ENCODE assay signal across 9 cellular contexts in genomic region chr11:92340839-92341238, GRCh38.
DNase-seq lines count a peak whose midpoint lies in the region; ATAC-seq and TF ChIP-seq lines count a peak whose summit lies in the region.
"Had no signal": no experiment of that assay in that cellular context is flagged by ENCODE, and none has a peak within 500 bp of the region (broad histone marks: within the 10 kb centered on the region; RNA-seq: fewer than 3 reads in every experiment).

No MANE protein-coding gene starts in this region.

- no peaks in the 10 kb centered on the region for H3K4me1 ChIP-seq in cardiac muscle cell (ENCODE audit: low read depth)
- H3K4me1 ChIP-seq in right cardiac atrium (ENCODE audit: control insufficient read depth, insufficient read depth, low read length) = no peaks in the 10 kb centered on the region

- H3K4me1 Mint-ChIP-seq in type B pancreatic cell (ENCODE audit: unreplicated experiment) = peaks cover 9% of the 10 kb centered on the region

- no peaks in the 10 kb centered on the region for H3K9me3 ChIP-seq in cardiac muscle cell (ENCODE audit: low read depth)
- H3K9me3 ChIP-seq in right cardiac atrium (ENCODE audit: control insufficient read depth, low read length) = no peaks in the 10 kb centered on the region
- H3K9me3 ChIP-seq in MG63 = no peaks in the 10 kb centered on the region

- H3K27me3 ChIP-seq in cardiac muscle cell (no peaks in the 10 kb centered on the region), right cardiac atrium (ENCODE audit: control insufficient read depth, insufficient read depth) (no peaks in the 10 kb centered on the region), MG63 (no peaks in the 10 kb centered on the region)

- no peak overlapping the region for H3K4me3 Mint-ChIP-seq in type B pancreatic cell

- H3K27ac ChIP-seq in cardiac muscle cell = no peak overlapping the region
- H3K27ac ChIP-seq in right cardiac atrium (ENCODE audit: low read length) = no peak overlapping the region

- peaks cover 4% of the 10 kb centered on the region for H3K27me3 Mint-ChIP-seq in type B pancreatic cell

- WGBS in right cardiac atrium = 85% methylated on average over 6 of the region's 6 CpGs

- H3K4me3 ChIP-seq in cardiac muscle cell (no peak overlapping the region), right cardiac atrium (ENCODE audit: low read length) (no peak overlapping the region), MG63 (no peak overlapping the region), epithelial cell of esophagus (ENCODE audit: low read length) (no peak overlapping the region)

- H3K36me3 Mint-ChIP-seq in type B pancreatic cell = peaks cover 7% of the 10 kb centered on the region

- DNase-seq in cardiac muscle cell (ENCODE audit: low read depth in 1 of 2, low spot score in 1 of 2) = peak in 1 of 2 donors; percentile 6
- no peak for DNase-seq in right cardiac atrium
- peak; percentile 1 for DNase-seq in MG63
- peak; percentile 50 for DNase-seq in epithelial cell of esophagus (ENCODE audit: low read depth)
- DNase-seq in type B pancreatic cell (ENCODE audit: extremely low spot score, unreplicated experiment) = no peak
- no peak for DNase-seq in NCI-H1417 treated with DMSO at 0.1 percent for 48 hours (lab: John Stamatoyannopoulos, UW)
- no peak for DNase-seq in activated T-cell treated with anti-CD3 and anti-CD28 coated beads, Interleukin-2, amount 50 U/mL, for 1 hour
- DNase-seq: NCI-H345 had no signal

- no peaks in the 10 kb centered on the region for H3K9me3 Mint-ChIP-seq in type B pancreatic cell

- TF ChIP-seq CTCF in cardiac muscle cell (IDR thresholded peaks at IDR 0.05; ENCODE audit: low read depth, low read length) = peak; percentile 27
- TF ChIP-seq CTCF in epithelial cell of esophagus (IDR thresholded peaks at IDR 0.05; ENCODE audit: insufficient read depth, low read depth, low read length, missing control alignments) = peak; percentile 49
- peak; percentile 47 for TF ChIP-seq CTCF in type B pancreatic cell (conservative IDR thresholded peaks at IDR 0.05)

- H3K36me3 ChIP-seq in cardiac muscle cell = no peaks in the 10 kb centered on the region
- no peaks in the 10 kb centered on the region for H3K36me3 ChIP-seq in MG63

- intact Hi-C loops in right cardiac atrium (cut with DNase I) = no loop called here

- H3K27ac Mint-ChIP-seq in type B pancreatic cell = no peak overlapping the region

- ATAC-seq in right cardiac atrium = no peak
- no peak for ATAC-seq in HG02610 (IDR thresholded peaks at IDR 0.05; ENCODE audit: unreplicated experiment)

Comparison
In these comparisons a context has a peak if more than half of its experiments do, and no peak if none do; other contexts are left out.
1. DNase-seq: peak in MG63 (single experiment) and epithelial cell of esophagus (single experiment); none in right cardiac atrium (0 of 3), type B pancreatic cell (single experiment), NCI-H1417 treated with DMSO at 0.1 percent for 48 hours (single experiment) and activated T-cell treated with anti-CD3 and anti-CD28 coated beads, Interleukin-2, amount 50 U/mL, for 1 hour (single experiment).
2. Peak in every context shown above with its lines, with median percentiles within 50 percentile points of each other: CTCF ChIP-seq.